In genomic region chr11:65182258-65183170, GRCh38 we compare ENCODE assay signal across 8 cellular contexts. TPM values are rescaled to one million over a fixed set of nuclear protein-coding genes. Genes with fewer than 3 reads are reported as not detected.
DNase-seq lines count a peak whose midpoint lies in the region; ATAC-seq, FAIRE-seq and TF ChIP-seq lines count a peak whose summit lies in the region.

No MANE protein-coding gene starts in this region.

- DNase-seq in AG10803 (ENCODE audit: low read depth) (peak; percentile 18), H7 (peak; percentile 89), SK-N-SH (no peak), endothelial cell of umbilical vein (ENCODE audit: low read depth, low spot score) (peak; percentile 28), NK-92 (lab: John Stamatoyannopoulos, UW; ENCODE audit: unreplicated experiment) (no peak)

- no peak for TF ChIP-seq RAD21 in SK-N-SH (IDR thresholded peaks at IDR 0.05; ENCODE audit: low read length)

- no peaks in the 10 kb centered on the region for H3K9me2 ChIP-seq in SK-N-SH

- POLR2A ChIA-PET in SK-N-SH (lab: Yijun Ruan, JAX) = interaction anchor here (1.7 to 3.3 kb wide), 4 partner anchors 48 to 71 kb away, joined by 4 to 25 read pairs (median 8); partner anchors contain the start of genes FAU, MRPL49, SYVN1 and TM7SF2
- POLR2A ChIA-PET in endothelial cell of umbilical vein (lab: Charles Lee) = interaction anchor here (1.0 to 1.3 kb wide), 2 partner anchors 14 to 48 kb away, joined by 3 to 4 read pairs; partner anchors contain the start of gene SYVN1

- dilution Hi-C loops in endothelial cell of umbilical vein (cut with MboI; ENCODE audit: extremely low pct_ligation_motif_present, low sequenced_read_pairs) = no loop called here

- TF ChIP-seq POLR2A in endothelial cell of umbilical vein (IDR thresholded peaks at IDR 0.05; ENCODE audit: low read depth, low read length) = no peak

- H3K27me3 ChIP-seq in H7 (ENCODE audit: control insufficient read depth, insufficient read depth, low read length) = no peaks in the 10 kb centered on the region
- no peaks in the 10 kb centered on the region for H3K27me3 ChIP-seq in SK-N-SH (ENCODE audit: insufficient read depth)
- H3K27me3 ChIP-seq in endothelial cell of umbilical vein (ENCODE audit: control insufficient read depth in 2 of 2, insufficient read depth in 2 of 2, low read length in 2 of 2) = no peaks in the 10 kb centered on the region
- H3K27me3 ChIP-seq in muscle layer of duodenum (ENCODE audit: low read depth, low read length) = no peaks in the 10 kb centered on the region

- H3K9me3 ChIP-seq in SK-N-SH (no peaks in the 10 kb centered on the region), endothelial cell of umbilical vein (replicated peaks; ENCODE audit: control insufficient read depth, insufficient read depth, low read length) (no peaks in the 10 kb centered on the region), muscle layer of duodenum (ENCODE audit: control insufficient read depth in 1 of 2, low read length in 2 of 2) (no peaks in the 10 kb centered on the region)

- no peaks in the 10 kb centered on the region for H3K9me1 ChIP-seq in endothelial cell of umbilical vein (replicated peaks; ENCODE audit: control insufficient read depth, extremely low read depth, insufficient read depth, low read length)

- H3K9ac ChIP-seq in SK-N-SH = peak overlapping the region; percentile 93
- H3K9ac ChIP-seq in endothelial cell of umbilical vein (replicated peaks; ENCODE audit: extremely low read depth, insufficient read depth, low read length) = peak overlapping the region; percentile 83

- H3K4me3 ChIP-seq in AG10803 (ENCODE audit: low read length) = peak overlapping the region; percentile 91
- H3K4me3 ChIP-seq in H7 (ENCODE audit: insufficient read depth, low read depth, low read length) = peak overlapping the region; percentile 87
- H3K4me3 ChIP-seq in SK-N-SH (ENCODE audit: low read depth in 2 of 2, low read length in 1 of 2) = peak overlapping the region; percentile 95 to 98
- peak overlapping the region; percentile 80 to 92 (median 86) for H3K4me3 ChIP-seq in endothelial cell of umbilical vein (replicated peaks in 1 of 3; ENCODE audit: insufficient read depth in 1 of 3, low read depth in 1 of 3, low read length in 3 of 3)
- peak overlapping the region; percentile 87 to 91 for H3K4me3 ChIP-seq in muscle layer of duodenum (ENCODE audit: low read depth in 1 of 2, low read length in 2 of 2)

- CTCF ChIA-PET in SK-N-SH (lab: Yijun Ruan, JAX) = interaction anchor here (0.7 to 4.8 kb wide), 18 partner anchors 9 to 170 kb away, joined by 3 to 46 read pairs (median 5); partner anchors contain the start of genes ARL2, FAU, MRPL49 and SYVN1
- CTCF ChIA-PET in endothelial cell of umbilical vein (lab: Charles Lee) = interaction anchor here (1.0 to 3.4 kb wide), 14 partner anchors 13 to 147 kb away, joined by 3 to 27 read pairs (median 8); partner anchors contain the start of genes FAU, MRPL49, SPDYC and SYVN1

- H3K79me2 ChIP-seq in SK-N-SH (ENCODE audit: insufficient read depth) (peaks cover 51% of the 10 kb centered on the region), endothelial cell of umbilical vein (ENCODE audit: control insufficient read depth, insufficient read depth, low read length) (peaks cover 22% of the 10 kb centered on the region)

- TF ChIP-seq CTCF in AG10803 (conservative IDR thresholded peaks at IDR 0.05; ENCODE audit: low read length) (no peak), SK-N-SH (IDR thresholded peaks at IDR 0.05) (no peak), endothelial cell of umbilical vein (IDR thresholded peaks at IDR 0.05; ENCODE audit: extremely low read depth in 1 of 2, insufficient read depth in 1 of 2, low read depth in 1 of 2, low read length in 2 of 2) (no peak)

- intact Hi-C loops in endothelial cell of umbilical vein (cut with micrococcal nuclease) = no loop called here

- no peak for ATAC-seq in GM18861 (IDR thresholded peaks at IDR 0.05; ENCODE audit: unreplicated experiment)
- ATAC-seq in HG03342 (IDR thresholded peaks at IDR 0.05; ENCODE audit: unreplicated experiment) = no peak

- H3K27ac ChIP-seq in SK-N-SH (ENCODE audit: low read depth in 2 of 2, low read length in 1 of 2) (peak overlapping the region; percentile 22 to 75; a peak in 3 of 4 replicates), endothelial cell of umbilical vein (ENCODE audit: insufficient read depth, low read depth, low read length) (peak overlapping the region; percentile 58), muscle layer of duodenum (ENCODE audit: low read length) (peak overlapping the region; percentile 86)

- 72% methylated on average over 11 of the region's 23 CpGs for WGBS in SK-N-SH (ENCODE audit: low lambda C conversion rate)

- H3K4me1 ChIP-seq in SK-N-SH (ENCODE audit: control insufficient read depth in 1 of 2, insufficient read depth in 2 of 2, low read depth in 1 of 2, low read length in 1 of 2) (peaks cover 0 to 18% of the 10 kb centered on the region in 2 experiments; a peak in 2 of 4 replicates), endothelial cell of umbilical vein (ENCODE audit: control insufficient read depth, extremely low read depth, insufficient read depth, low read length) (peaks cover 9% of the 10 kb centered on the region), muscle layer of duodenum (ENCODE audit: control insufficient read depth in 1 of 2, insufficient read depth in 2 of 2, low read length in 2 of 2) (peaks cover 4 to 29% of the 10 kb centered on the region in 2 donors)

- H4K20me1 ChIP-seq in SK-N-SH (ENCODE audit: insufficient read depth) (peaks cover 5% of the 10 kb centered on the region; the same call in 1 of the 2 replicates), endothelial cell of umbilical vein (replicated peaks; ENCODE audit: control insufficient read depth, extremely low read depth, insufficient read depth, low read length) (no peaks in the 10 kb centered on the region)

- H3K36me3 ChIP-seq in H7 (replicated peaks; ENCODE audit: control insufficient read depth, insufficient read depth, low read length) = peaks cover 11% of the 10 kb centered on the region
- peaks cover 0 to 28% of the 10 kb centered on the region in 2 experiments for H3K36me3 ChIP-seq in SK-N-SH (replicated peaks in 1 of 2; ENCODE audit: control insufficient read depth in 1 of 2, insufficient read depth in 2 of 2, low read length in 1 of 2)
- H3K36me3 ChIP-seq in endothelial cell of umbilical vein (ENCODE audit: control insufficient read depth in 2 of 2, extremely low read depth in 1 of 2, insufficient read depth in 2 of 2, low read length in 2 of 2) = peaks cover 0 to 13% of the 10 kb centered on the region in 2 experiments
- peaks cover 13 to 25% of the 10 kb centered on the region in 2 donors for H3K36me3 ChIP-seq in muscle layer of duodenum (ENCODE audit: control insufficient read depth in 1 of 2, insufficient read depth in 2 of 2, low read length in 2 of 2)

- H2AFZ ChIP-seq in SK-N-SH (ENCODE audit: low read depth) (0 out of 2 replicates have a peak overlapping the region, but pooled peaks have one; percentile 63), endothelial cell of umbilical vein (ENCODE audit: low read depth, low read length) (peak overlapping the region; percentile 55)

- TSS peak; percentile 20 for BruUV-seq in endothelial cell of umbilical vein (replicated peaks; lab: Mats Ljungman, UMichigan)

- peak; percentile 62 for FAIRE-seq in endothelial cell of umbilical vein (lab: Jason Lieb, UNC)

- H3K4me2 ChIP-seq in SK-N-SH (peak overlapping the region; percentile 98), endothelial cell of umbilical vein (ENCODE audit: insufficient read depth, low read length) (peak overlapping the region; percentile 84)

- no peaks in the 10 kb centered on the region for H3F3A ChIP-seq in SK-N-SH (replicated peaks; ENCODE audit: insufficient read depth)

- no peak for TF ChIP-seq EP300 in SK-N-SH (IDR thresholded peaks at IDR 0.05; ENCODE audit: borderline replicate concordance in 1 of 2, low read depth in 1 of 2, low read length in 1 of 2)

RNA-seq across cellular contexts. Expression of gene CAPN1, which starts 0.8 kb away (rescaled TPM):
- total RNA-seq in H7 (2014; rRNA removed; shearing (Covaris generic)) = 160 and 165 TPM in 2 replicates
- polyA plus RNA-seq in SK-N-SH (2012; rRNA removed) (78.6 and 92.2 TPM in 2 replicates), endothelial cell of umbilical vein (218 and 293 TPM in 2 replicates)
- polyA plus RNA-seq in SK-N-SH (2012; cell fraction: cytosol; rRNA removed) = 31.3 and 51.8 TPM in 2 replicates
- polyA plus RNA-seq in SK-N-SH (2012; cell fraction: nucleus; rRNA removed) = 159 and 181 TPM in 2 replicates
- total RNA-seq in endothelial cell of umbilical vein = 201 and 217 TPM in 2 replicates
- polyA plus RNA-seq in endothelial cell of umbilical vein (2011; cell fraction: cytosol; rRNA removed) = 104 and 130 TPM in 2 replicates
- polyA plus RNA-seq in endothelial cell of umbilical vein (2011; cell fraction: nucleus; rRNA removed) = 220 and 267 TPM in 2 replicates
- polyA plus RNA-seq in endothelial cell of umbilical vein (2012) = 180 and 197 TPM in 2 replicates
- 155 and 183 TPM in 2 replicates for polyA minus RNA-seq in endothelial cell of umbilical vein
- 76.0 TPM for polyA minus RNA-seq in endothelial cell of umbilical vein (2011; cell fraction: cytosol; rRNA and poly(A)+ RNA removed)
- 79.3 and 107 TPM in 2 replicates for polyA minus RNA-seq in endothelial cell of umbilical vein (2011; cell fraction: nucleus; rRNA and poly(A)+ RNA removed)

RNA-seq across cellular contexts. Expression of gene SPDYC, which starts 12.5 kb away (rescaled TPM):
- total RNA-seq in H7 (2014; rRNA removed; shearing (Covaris generic)) = 2.0 and 2.3 TPM in 2 replicates
- polyA plus RNA-seq in SK-N-SH (2012; rRNA removed) (not detected in 2 replicates), endothelial cell of umbilical vein (not detected in 2 replicates)
- polyA plus RNA-seq in SK-N-SH (2012; cell fraction: cytosol; rRNA removed) = not detected in 2 replicates
- not detected in 2 replicates for polyA plus RNA-seq in SK-N-SH (2012; cell fraction: nucleus; rRNA removed)
- total RNA-seq in endothelial cell of umbilical vein = not detected in 2 replicates
- not detected in 2 replicates for polyA plus RNA-seq in endothelial cell of umbilical vein (2011; cell fraction: cytosol; rRNA removed)
- polyA plus RNA-seq in endothelial cell of umbilical vein (2011; cell fraction: nucleus; rRNA removed) = not detected in 2 replicates
- polyA plus RNA-seq in endothelial cell of umbilical vein (2012) = not detected in 2 replicates
- polyA minus RNA-seq in endothelial cell of umbilical vein = 0.40 TPM in 1 of 2 replicates, not detected in the other
- polyA minus RNA-seq in endothelial cell of umbilical vein (2011; cell fraction: cytosol; rRNA and poly(A)+ RNA removed) = not detected
- polyA minus RNA-seq in endothelial cell of umbilical vein (2011; cell fraction: nucleus; rRNA and poly(A)+ RNA removed) = not detected in 2 replicates

RNA-seq across cellular contexts. Expression of gene SYVN1, which starts 48.2 kb away (rescaled TPM):
- total RNA-seq in H7 (2014; rRNA removed; shearing (Covaris generic)) = 11.5 and 21.9 TPM in 2 replicates
- 14.9 and 31.9 TPM in 2 replicates for polyA plus RNA-seq in SK-N-SH (2012; rRNA removed)
- polyA plus RNA-seq in SK-N-SH (2012; cell fraction: cytosol; rRNA removed) = 25.5 and 32.8 TPM in 2 replicates
- 91.3 and 98.3 TPM in 2 replicates for polyA plus RNA-seq in SK-N-SH (2012; cell fraction: nucleus; rRNA removed)
- 34.5 and 36.0 TPM in 2 replicates for total RNA-seq in endothelial cell of umbilical vein
- polyA plus RNA-seq in endothelial cell of umbilical vein = 39.1 and 45.1 TPM in 2 replicates
- 21.1 and 23.8 TPM in 2 replicates for polyA plus RNA-seq in endothelial cell of umbilical vein (2011; cell fraction: cytosol; rRNA removed)
- 66.5 and 85.9 TPM in 2 replicates for polyA plus RNA-seq in endothelial cell of umbilical vein (2011; cell fraction: nucleus; rRNA removed)
- polyA plus RNA-seq in endothelial cell of umbilical vein (2012) = 23.8 and 26.9 TPM in 2 replicates
- polyA minus RNA-seq in endothelial cell of umbilical vein = 119 and 128 TPM in 2 replicates
- 19.5 TPM for polyA minus RNA-seq in endothelial cell of umbilical vein (2011; cell fraction: cytosol; rRNA and poly(A)+ RNA removed)
- polyA minus RNA-seq in endothelial cell of umbilical vein (2011; cell fraction: nucleus; rRNA and poly(A)+ RNA removed) = 29.6 and 50.5 TPM in 2 replicates

Comparison
In these comparisons a context has a peak if more than half of its experiments do, and no peak if none do; other contexts are left out.
1. DNase-seq: peak in AG10803 (single experiment), H7 (single experiment) and endothelial cell of umbilical vein (single experiment); none in SK-N-SH (single experiment) and NK-92 (single experiment).
2. Peak in every context shown above with its lines, with median percentiles within 50 percentile points of each other: H3K4me3 ChIP-seq and H3K27ac ChIP-seq.